1 cellular context compared by ENCODE assay signal in genomic region chr7:322111-322671, GRCh38.
A peak's percentile ranks its signal among the peaks of the same experiment; 100 is the strongest.
TF ChIP-seq lines count a peak whose summit lies in the region.

No MANE protein-coding gene starts in this region.

TF ChIP-seq in K562, 482 proteins besides CTCF, POLR2A, EP300 and RAD21 (continued from another document and continues in another):
- TF ChIP-seq ZNF518B (CRISPR knock-in tag; IDR thresholded peaks at IDR 0.05), result no peak
- TF ChIP-seq MYC (IDR thresholded peaks at IDR 0.05; ENCODE audit: low read depth, low read length), result no peak
- TF ChIP-seq MYC (CRISPR knock-in tag; IDR thresholded peaks at IDR 0.05; ENCODE audit: borderline replicate concordance, low read depth), result no peak
- TF ChIP-seq COPS2 (conservative IDR thresholded peaks at IDR 0.05), result no peak
- TF ChIP-seq, protein P1, sequence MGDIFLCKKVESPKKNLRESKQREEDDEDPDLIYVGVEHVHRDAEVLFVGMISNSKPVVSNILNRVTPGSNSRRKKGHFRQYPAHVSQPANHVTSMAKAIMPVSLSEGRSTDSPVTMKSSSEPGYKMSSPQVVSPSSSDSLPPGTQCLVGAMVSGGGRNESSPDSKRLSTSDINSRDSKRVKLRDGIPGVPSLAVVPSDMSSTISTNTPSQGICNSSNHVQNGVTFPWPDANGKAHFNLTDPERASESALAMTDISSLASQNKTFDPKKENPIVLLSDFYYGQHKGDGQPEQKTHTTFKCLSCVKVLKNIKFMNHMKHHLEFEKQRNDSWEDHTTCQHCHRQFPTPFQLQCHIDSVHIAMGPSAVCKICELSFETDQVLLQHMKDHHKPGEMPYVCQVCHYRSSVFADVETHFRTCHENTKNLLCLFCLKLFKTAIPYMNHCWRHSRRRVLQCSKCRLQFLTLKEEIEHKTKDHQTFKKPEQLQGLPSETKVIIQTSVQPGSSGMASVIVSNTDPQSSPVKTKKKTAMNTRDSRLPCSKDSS (IDR thresholded peaks at IDR 0.05; ENCODE audit: low read depth, partially characterized antibody), result no peak
- TF ChIP-seq SMARCB1 (IDR thresholded peaks at IDR 0.05; ENCODE audit: insufficient read length, low read depth), result no peak
- TF ChIP-seq RBM39 (optimal IDR thresholded peaks at IDR 0.05; ENCODE audit: low read depth, low read length), result no peak
- TF ChIP-seq ZNF324 (CRISPR knock-in tag; IDR thresholded peaks at IDR 0.05), result no peak
- TF ChIP-seq ZBTB12 (CRISPR knock-in tag; IDR thresholded peaks at IDR 0.05), result no peak
- no peak for TF ChIP-seq PTTG1 (tag; IDR thresholded peaks at IDR 0.05; ENCODE audit: low read depth)
- TF ChIP-seq, protein P2, sequence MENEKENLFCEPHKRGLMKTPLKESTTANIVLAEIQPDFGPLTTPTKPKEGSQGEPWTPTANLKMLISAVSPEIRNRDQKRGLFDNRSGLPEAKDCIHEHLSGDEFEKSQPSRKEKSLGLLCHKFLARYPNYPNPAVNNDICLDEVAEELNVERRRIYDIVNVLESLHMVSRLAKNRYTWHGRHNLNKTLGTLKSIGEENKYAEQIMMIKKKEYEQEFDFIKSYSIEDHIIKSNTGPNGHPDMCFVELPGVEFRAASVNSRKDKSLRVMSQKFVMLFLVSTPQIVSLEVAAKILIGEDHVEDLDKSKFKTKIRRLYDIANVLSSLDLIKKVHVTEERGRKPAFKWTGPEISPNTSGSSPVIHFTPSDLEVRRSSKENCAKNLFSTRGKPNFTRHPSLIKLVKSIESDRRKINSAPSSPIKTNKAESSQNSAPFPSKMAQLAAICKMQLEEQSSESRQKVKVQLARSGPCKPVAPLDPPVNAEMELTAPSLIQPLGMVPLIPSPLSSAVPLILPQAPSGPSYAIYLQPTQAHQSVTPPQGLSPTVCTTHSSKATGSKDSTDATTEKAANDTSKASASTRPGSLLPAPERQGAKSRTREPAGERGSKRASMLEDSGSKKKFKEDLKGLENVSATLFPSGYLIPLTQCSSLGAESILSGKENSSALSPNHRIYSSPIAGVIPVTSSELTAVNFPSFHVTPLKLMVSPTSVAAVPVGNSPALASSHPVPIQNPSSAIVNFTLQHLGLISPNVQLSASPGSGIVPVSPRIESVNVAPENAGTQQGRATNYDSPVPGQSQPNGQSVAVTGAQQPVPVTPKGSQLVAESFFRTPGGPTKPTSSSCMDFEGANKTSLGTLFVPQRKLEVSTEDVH (IDR thresholded peaks at IDR 0.05; ENCODE audit: low read depth, partially characterized antibody), result no peak
- TF ChIP-seq, protein P3, sequence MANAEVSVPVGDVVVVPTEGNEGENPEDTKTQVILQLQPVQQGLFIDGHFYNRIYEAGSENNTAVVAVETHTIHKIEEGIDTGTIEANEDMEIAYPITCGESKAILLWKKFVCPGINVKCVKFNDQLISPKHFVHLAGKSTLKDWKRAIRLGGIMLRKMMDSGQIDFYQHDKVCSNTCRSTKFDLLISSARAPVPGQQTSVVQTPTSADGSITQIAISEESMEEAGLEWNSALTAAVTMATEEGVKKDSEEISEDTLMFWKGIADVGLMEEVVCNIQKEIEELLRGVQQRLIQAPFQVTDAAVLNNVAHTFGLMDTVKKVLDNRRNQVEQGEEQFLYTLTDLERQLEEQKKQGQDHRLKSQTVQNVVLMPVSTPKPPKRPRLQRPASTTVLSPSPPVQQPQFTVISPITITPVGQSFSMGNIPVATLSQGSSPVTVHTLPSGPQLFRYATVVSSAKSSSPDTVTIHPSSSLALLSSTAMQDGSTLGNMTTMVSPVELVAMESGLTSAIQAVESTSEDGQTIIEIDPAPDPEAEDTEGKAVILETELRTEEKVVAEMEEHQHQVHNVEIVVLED (CRISPR knock-in tag; IDR thresholded peaks at IDR 0.05), result no peak
- peak; percentile 23; the same call in 1 of the 2 replicates for TF ChIP-seq ZNF124 (CRISPR knock-in tag; IDR thresholded peaks at IDR 0.05)
- TF ChIP-seq ZNF384 (IDR thresholded peaks at IDR 0.05; ENCODE audit: low read depth, low read length), result 0 out of 2 replicates have a peak, but pooled peaks have one; percentile 8
- peak; percentile 71 for TF ChIP-seq SP1 (CRISPR knock-in tag; IDR thresholded peaks at IDR 0.05)
- TF ChIP-seq ESRRB (CRISPR knock-in tag; IDR thresholded peaks at IDR 0.05; ENCODE audit: borderline replicate concordance), result no peak
- TF ChIP-seq RFX5 (IDR thresholded peaks at IDR 0.05; ENCODE audit: low read depth, low read length), result no peak
- TF ChIP-seq, protein P4, sequence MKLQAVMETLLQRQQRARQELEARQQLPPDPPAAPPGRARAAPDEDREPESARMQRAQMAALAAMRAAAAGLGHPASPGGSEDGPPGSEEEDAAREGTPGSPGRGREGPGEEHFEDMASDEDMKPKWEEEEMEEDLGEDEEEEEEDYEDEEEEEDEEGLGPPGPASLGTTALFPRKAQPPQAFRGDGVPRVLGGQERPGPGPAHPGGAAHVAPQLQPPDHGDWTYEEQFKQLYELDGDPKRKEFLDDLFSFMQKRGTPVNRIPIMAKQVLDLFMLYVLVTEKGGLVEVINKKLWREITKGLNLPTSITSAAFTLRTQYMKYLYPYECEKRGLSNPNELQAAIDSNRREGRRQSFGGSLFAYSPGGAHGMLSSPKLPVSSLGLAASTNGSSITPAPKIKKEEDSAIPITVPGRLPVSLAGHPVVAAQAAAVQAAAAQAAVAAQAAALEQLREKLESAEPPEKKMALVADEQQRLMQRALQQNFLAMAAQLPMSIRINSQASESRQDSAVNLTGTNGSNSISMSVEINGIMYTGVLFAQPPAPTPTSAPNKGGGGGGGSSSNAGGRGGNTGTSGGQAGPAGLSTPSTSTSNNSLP (IDR thresholded peaks at IDR 0.05; ENCODE audit: borderline replicate concordance, low read depth, low read length), result no peak
- TF ChIP-seq RFX7 (CRISPR knock-in tag; IDR thresholded peaks at IDR 0.05), result no peak
- 0 out of 2 replicates have a peak, but pooled peaks have one; percentile 16 for TF ChIP-seq CXXC5 (CRISPR knock-in tag; IDR thresholded peaks at IDR 0.05)
- TF ChIP-seq POLR2H (tag; IDR thresholded peaks at IDR 0.05; ENCODE audit: low read depth), result no peak
- no peak for TF ChIP-seq AFF4 (CRISPR knock-in tag; IDR thresholded peaks at IDR 0.05)
- TF ChIP-seq MAZ (CRISPR knock-in tag; conservative IDR thresholded peaks at IDR 0.05 in 1 of 2, IDR thresholded peaks at IDR 0.05 in 1 of 2), result peak; percentile 45 to 69; a peak in 2 of 4 replicates
- TF ChIP-seq FUS (optimal IDR thresholded peaks at IDR 0.05; ENCODE audit: low read depth, low read length), result no peak
- TF ChIP-seq PKNOX1 (IDR thresholded peaks at IDR 0.05), result no peak
- TF ChIP-seq GABPB1 (CRISPR knock-in tag; IDR thresholded peaks at IDR 0.05), result 0 out of 2 replicates have a peak, but pooled peaks have one; percentile 8
- peak; percentile 60 for TF ChIP-seq VEZF1 (CRISPR knock-in tag; IDR thresholded peaks at IDR 0.05)
- no peak for TF ChIP-seq ZNF143 (CRISPR knock-in tag; IDR thresholded peaks at IDR 0.05)
- no peak for TF ChIP-seq TAL1 (IDR thresholded peaks at IDR 0.05)
- no peak for TF ChIP-seq KHSRP (IDR thresholded peaks at IDR 0.05)
- TF ChIP-seq NCOA6 (IDR thresholded peaks at IDR 0.05), result no peak
- TF ChIP-seq ZBTB33 (CRISPR knock-in tag; IDR thresholded peaks at IDR 0.05), result peak; percentile 52
- no peak for TF ChIP-seq CBX1 (IDR thresholded peaks at IDR 0.05; ENCODE audit: low read depth)
- no peak for TF ChIP-seq KLF6 (CRISPR knock-in tag; IDR thresholded peaks at IDR 0.05; ENCODE audit: borderline replicate concordance)
